12 cellular contexts compared by ENCODE assay signal in genomic region chr3:126961791-126962461, GRCh38. TPM values are rescaled to one million over a fixed set of nuclear protein-coding genes. Genes with fewer than 3 reads are reported as not detected.
DNase-seq lines count a peak whose midpoint lies in the region; ATAC-seq and TF ChIP-seq lines count a peak whose summit lies in the region.
"Had no signal": no experiment of that assay in that cellular context is flagged by ENCODE, and none has a peak within 500 bp of the region (broad histone marks: within the 10 kb centered on the region; RNA-seq: fewer than 3 reads in every experiment).

No MANE protein-coding gene starts in this region.

- no peak overlapping the region for H2AFZ ChIP-seq in neuronal stem cell (ENCODE audit: low read length)

- WGBS in gastroesophageal sphincter (ENCODE audit: low coverage in 1 of 2), 2 donors, result 100% methylated on average over 1 of the region's 11 CpGs; no CpG with 5 or more reads in 1 of the 2 donors
- no CpG with 5 or more reads among the region's 11 CpGs for WGBS in neuronal stem cell (ENCODE audit: extremely low coverage in 2 of 2, insufficient read length in 2 of 2, insufficient replicate concordance in 1 of 2), 2 donors

- H2AK5ac ChIP-seq in neuronal stem cell (ENCODE audit: low read depth, low read length), result no peak overlapping the region

- TF ChIP-seq CTCF in gastroesophageal sphincter (IDR thresholded peaks at IDR 0.05), result no peak

- H3K4me3 ChIP-seq in gastroesophageal sphincter (no peak overlapping the region), neuronal stem cell (ENCODE audit: low read length in 2 of 2) (no peak overlapping the region)

- H3K4me1 ChIP-seq in gastroesophageal sphincter (peaks cover 0 to 22% (median 5%) of the 10 kb centered on the region in 3 donors), neuronal stem cell (ENCODE audit: control insufficient read depth in 2 of 2, insufficient read depth in 1 of 2, low read depth in 1 of 2, low read length in 2 of 2) (peaks cover 11 to 13% of the 10 kb centered on the region in 2 donors)

- no peak overlapping the region for H4K91ac ChIP-seq in neuronal stem cell (ENCODE audit: low read depth, low read length, poor library complexity)

- no peak overlapping the region for H3K14ac ChIP-seq in neuronal stem cell (ENCODE audit: low read length)

- H3K9ac ChIP-seq in neuronal stem cell (ENCODE audit: low read depth, low read length, poor library complexity), result no peak overlapping the region

- peak overlapping the region in 2 of 4 donors; percentile 26 to 56 for H3K27ac ChIP-seq in gastroesophageal sphincter
- H3K27ac ChIP-seq in neuronal stem cell (replicated peaks; ENCODE audit: low read length), result no peak overlapping the region

- peak; percentile 80 for DNase-seq in Right ventricle myocardium inferior (ENCODE audit: missing footprints)
- DNase-seq in cardiac septum (ENCODE audit: low spot score), result no peak
- no peak for DNase-seq in neuronal stem cell (ENCODE audit: low spot score)
- DNase-seq in activated CD4-positive, alpha-beta T cell treated with anti-CD3 and anti-CD28 coated beads for 48 hours, result no peak
- no peak for DNase-seq in NCI-H2081 (lab: John Stamatoyannopoulos, UW)
- no peak for DNase-seq in stimulated activated CD4-positive, alpha-beta T cell treated with anti-CD3 and anti-CD28 coated beads, Interleukin-15, amount 100 ng/mL, for 24 hours
- DNase-seq in NCI-H1436 (lab: John Stamatoyannopoulos, UW), result no peak
- DNase-seq: activated CD8-positive, alpha-beta memory T cell treated with anti-CD3 and anti-CD28 coated beads for 24 hours; activated effector memory CD4-positive, alpha-beta T cell treated with anti-CD3 and anti-CD28 coated beads, Interleukin-2, amount 50 U/mL, for 16 hours; immature natural killer cell; stimulated activated CD4-positive, alpha-beta T cell treated with anti-CD3 and anti-CD28 coated beads, Interleukin-4, amount 100 ng/mL, for 4 hours had no signal

- no peaks in the 10 kb centered on the region for H3K79me1 ChIP-seq in neuronal stem cell (ENCODE audit: low read depth, low read length)

- H2BK5ac ChIP-seq in neuronal stem cell (ENCODE audit: low read length), result peak overlapping the region; percentile 29

- peak overlapping the region; percentile 30 for H2BK12ac ChIP-seq in neuronal stem cell (ENCODE audit: low read length)

- no peak overlapping the region for H2BK120ac ChIP-seq in neuronal stem cell (ENCODE audit: low read depth, low read length)

- H3K27me3 ChIP-seq in gastroesophageal sphincter, result no peaks in the 10 kb centered on the region
- no peaks in the 10 kb centered on the region for H3K27me3 ChIP-seq in neuronal stem cell (ENCODE audit: control insufficient read depth in 3 of 3, insufficient read depth in 3 of 3, low read depth in 1 of 3, low read length in 3 of 3)

- no peak overlapping the region for H3K4me2 ChIP-seq in neuronal stem cell (ENCODE audit: insufficient read depth, low read length, poor library complexity, severe bottlenecking)

- intact Hi-C loops in Right ventricle myocardium inferior (cut with DNase I), result loop anchor here (2.0 to 5.0 kb wide), 2 partner anchors 135 to 209 kb away; no protein-coding TSS in a partner anchor
- intact Hi-C loops in cardiac septum (cut with DNase I), result loop anchor here (2.0 kb wide), 1 partner anchor 21 kb away; the partner anchor contains the start of gene PLXNA1

- H4K8ac ChIP-seq in neuronal stem cell (ENCODE audit: low read depth, low read length), result no peak overlapping the region

- TF ChIP-seq POLR2A in gastroesophageal sphincter (IDR thresholded peaks at IDR 0.05), result no peak

- H3K9me3 ChIP-seq in gastroesophageal sphincter (no peaks in the 10 kb centered on the region), neuronal stem cell (replicated peaks in 1 of 2; ENCODE audit: control insufficient read depth in 2 of 2, insufficient read depth in 1 of 2, low read depth in 1 of 2, low read length in 2 of 2) (peaks cover 0 to 2% of the 10 kb centered on the region in 2 donors)

- H3K4ac ChIP-seq in neuronal stem cell (ENCODE audit: low read length), result no peak overlapping the region

- H3K36me3 ChIP-seq in gastroesophageal sphincter (peaks cover 0 to 3% of the 10 kb centered on the region in 2 donors), neuronal stem cell (replicated peaks in 1 of 2; ENCODE audit: control insufficient read depth in 2 of 2, insufficient read depth in 2 of 2, low read length in 2 of 2) (no peaks in the 10 kb centered on the region)

- no peak overlapping the region for H3K23ac ChIP-seq in neuronal stem cell (ENCODE audit: low read depth, low read length, poor library complexity)

- H2BK15ac ChIP-seq in neuronal stem cell (ENCODE audit: low read length), result no peak overlapping the region

- peak overlapping the region; percentile 87 for H3K18ac ChIP-seq in neuronal stem cell (ENCODE audit: low read length)

- ATAC-seq in Right ventricle myocardium inferior (peak; percentile 76), gastroesophageal sphincter (peak; percentile 23)

- TF ChIP-seq EP300 in gastroesophageal sphincter (IDR thresholded peaks at IDR 0.05), result no peak

RNA-seq across cellular contexts. Expression of gene PLXNA1, which starts 21.0 kb away (rescaled TPM):
- 29.6 TPM for total RNA-seq in Right ventricle myocardium inferior
- 31.6 TPM for total RNA-seq in cardiac septum
- 10 to 100 TPM; 20.1 to 86.7 (median 31.9) TPM for total RNA-seq in gastroesophageal sphincter
- polyA plus RNA-seq in neuronal stem cell (2013, experiment 1 of 2), result 31.7 TPM
- polyA plus RNA-seq in neuronal stem cell (2013, experiment 2 of 2), result 32.1 TPM
